ENCODE assay signal across 17 cellular contexts in the genomic region with DNA sequence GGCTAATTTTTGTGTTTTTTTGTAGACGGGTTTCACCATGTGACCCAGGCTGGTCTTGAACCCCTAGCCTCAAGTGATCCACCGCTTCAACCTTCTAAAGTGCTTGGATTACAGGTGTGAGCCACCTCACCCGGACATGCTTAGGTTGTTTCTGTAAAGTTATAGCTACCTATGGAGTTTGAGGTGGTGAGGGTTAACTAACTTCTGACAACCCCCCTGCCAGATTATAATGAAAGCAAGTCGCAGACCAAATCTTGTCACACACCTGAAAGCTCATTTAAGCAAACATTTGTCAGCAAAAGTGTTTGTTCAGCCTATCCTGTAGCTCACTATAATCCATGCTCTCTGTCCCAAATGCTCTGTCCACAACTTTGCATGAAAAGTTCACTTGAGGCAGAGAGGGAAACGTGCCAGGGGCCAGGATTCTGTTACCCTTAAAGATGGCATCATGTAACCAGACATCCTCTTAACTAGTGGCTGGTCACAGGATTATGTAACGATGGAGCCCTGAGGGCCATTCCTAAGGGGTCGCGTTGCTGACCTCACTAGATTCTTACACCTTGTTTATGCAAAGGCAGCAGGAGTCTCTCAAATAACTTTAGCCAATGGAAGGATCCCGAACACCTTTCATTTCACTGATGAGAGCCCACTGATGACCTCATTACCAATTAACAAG.
"Had no signal": no experiment of that assay in that cellular context is flagged by ENCODE, and none has a peak within 500 bp of the region (broad histone marks: within the 10 kb centered on the region; RNA-seq: fewer than 3 reads in every experiment).

No MANE protein-coding gene starts in this region.

- DNase-seq: activated CD4-positive, alpha-beta T cell treated with anti-CD3 and anti-CD28 coated beads for 36 hours; activated gamma-delta T cell treated with Interleukin-2 at 50 U/mL for 16 hours; adrenal gland; cerebellar nuclear complex; effector CD8-positive, alpha-beta T cell; left cardiac atrium; lower lobe of right lung; natural killer cell; ovary; retina; stimulated activated CD4-positive, alpha-beta T cell treated with anti-CD3 and anti-CD28 coated beads, Interleukin-2, amount 100 ng/mL, for 24 hours; stimulated activated naive CD4-positive, alpha-beta T cell treated with Interleukin-2 at 50 U/mL for 16 hours; thyroid gland had no signal

- H3K9me3 ChIP-seq: adrenal gland, breast epithelium, esophagus muscularis mucosa, lower lobe of right lung, ovary, thyroid gland had no signal

- H3K4me3 ChIP-seq: adrenal gland, breast epithelium, esophagus muscularis mucosa, lower lobe of right lung, ovary, thyroid gland had no signal

- ATAC-seq: activated CD4-positive, alpha-beta T cell treated with anti-CD3 and anti-CD28 coated beads for 36 hours; activated naive CD4-positive, alpha-beta T cell treated with anti-CD3 and anti-CD28 coated beads, Interleukin-2, amount 50 U/mL, for 72 hours; left cardiac atrium; lower lobe of right lung; natural killer cell; WTC11 had no signal

- H3K27ac ChIP-seq: adrenal gland, breast epithelium, esophagus muscularis mucosa, lower lobe of right lung, ovary, thyroid gland had no signal

- H3K4me1 ChIP-seq: adrenal gland, breast epithelium, esophagus muscularis mucosa, lower lobe of right lung, thyroid gland had no signal

- H3K27me3 ChIP-seq: adrenal gland, breast epithelium, esophagus muscularis mucosa, ovary, thyroid gland had no signal

- H3K36me3 ChIP-seq: adrenal gland, breast epithelium, esophagus muscularis mucosa, lower lobe of right lung, ovary, thyroid gland had no signal
